Comparison of ENCODE assay signal across 24 cellular contexts in the genomic region with DNA sequence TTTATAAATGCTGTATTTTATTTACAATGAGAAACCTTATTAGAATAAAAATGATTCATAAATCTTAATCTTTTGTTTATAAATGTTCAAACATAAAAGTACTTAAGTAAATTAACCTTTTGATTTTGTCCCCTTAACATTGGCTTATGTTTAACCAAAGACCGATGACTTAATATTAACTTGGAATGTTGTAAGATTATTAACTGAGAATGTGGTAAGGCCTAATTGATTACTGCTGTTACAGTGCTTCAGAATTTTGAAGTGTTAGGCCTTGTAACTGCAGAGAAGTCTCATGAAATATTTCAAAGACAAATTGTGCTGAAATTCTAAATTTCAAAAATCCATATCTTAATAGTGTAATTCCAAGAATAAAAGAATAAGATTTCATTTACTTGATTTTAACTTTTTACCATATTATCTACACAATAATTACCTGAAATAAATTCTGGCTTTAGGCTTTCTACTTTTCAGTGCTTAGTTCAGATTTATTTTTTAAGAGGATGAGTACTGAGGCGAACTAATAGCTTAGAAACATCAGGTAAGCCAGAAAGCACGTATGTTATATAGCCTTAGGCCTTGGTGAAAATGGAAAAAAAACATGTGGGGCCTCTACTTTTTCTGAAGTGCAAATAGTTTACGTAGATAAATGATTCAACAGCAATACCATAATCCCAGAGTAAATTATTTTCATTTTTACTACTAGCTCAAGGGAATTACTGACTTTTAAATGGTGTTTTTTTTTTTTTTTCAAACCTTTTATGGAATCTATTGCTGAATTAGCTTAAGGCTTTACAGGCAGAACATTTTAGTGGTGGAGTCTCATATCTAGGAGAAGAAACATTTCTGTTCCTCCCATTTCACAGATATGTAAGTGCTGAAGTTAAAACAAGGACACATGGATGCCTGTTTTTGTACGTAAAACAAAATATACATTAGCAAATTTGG.
"Had no signal": no experiment of that assay in that cellular context is flagged by ENCODE, and none has a peak within 500 bp of the region (broad histone marks: within the 10 kb centered on the region; RNA-seq: fewer than 3 reads in every experiment).

No MANE protein-coding gene starts in this region.

- H3K4me3 Mint-ChIP-seq: activated T-helper 17 cell treated with anti-CD3 and anti-CD28 coated beads, Interleukin-2, amount 50 U/mL, for 72 hours; WTC11 had no signal

- H3K36me3 ChIP-seq: brain microvascular endothelial cell, lower lobe of right lung, thoracic aorta, upper lobe of left lung had no signal

- H3K27ac ChIP-seq: brain microvascular endothelial cell, lower lobe of right lung, thoracic aorta, upper lobe of left lung had no signal

- H3K27ac Mint-ChIP-seq: activated naive CD4-positive, alpha-beta T cell treated with anti-CD3 and anti-CD28 coated beads, Interleukin-2, amount 50 U/mL, for 72 hours; activated T-helper 17 cell treated with anti-CD3 and anti-CD28 coated beads, Interleukin-2, amount 50 U/mL, for 72 hours had no signal

- H3K4me1 Mint-ChIP-seq: activated T-helper 17 cell treated with anti-CD3 and anti-CD28 coated beads, Interleukin-2, amount 50 U/mL, for 72 hours had no signal

- H3K9me3 Mint-ChIP-seq: activated naive CD4-positive, alpha-beta T cell treated with anti-CD3 and anti-CD28 coated beads, Interleukin-2, amount 50 U/mL, for 72 hours; activated T-helper 17 cell treated with anti-CD3 and anti-CD28 coated beads, Interleukin-2, amount 50 U/mL, for 72 hours; WTC11 had no signal

- H3K9me3 ChIP-seq: lower lobe of right lung, mucosa of descending colon, thoracic aorta, upper lobe of left lung had no signal

- H3K36me3 Mint-ChIP-seq: activated naive CD4-positive, alpha-beta T cell treated with anti-CD3 and anti-CD28 coated beads, Interleukin-2, amount 50 U/mL, for 72 hours; WTC11 had no signal

- DNase-seq: activated T-cell treated with anti-CD3 and anti-CD28 coated beads, Interleukin-2, amount 50 U/mL, for 1 hour; aorta; brain microvascular endothelial cell; caudate nucleus; dermis blood vessel endothelial cell; effector CD8-positive, alpha-beta T cell; glutamatergic neuron; hypothalamus; left colon; lower lobe of right lung; mesendoderm; mucosa of descending colon; occipital lobe; retina; stimulated activated CD4-positive, alpha-beta T cell treated with anti-CD3 and anti-CD28 coated beads, Interleukin-4, amount 100 ng/mL, for 24 hours; stimulated activated naive CD4-positive, alpha-beta T cell treated with Interleukin-2 at 50 U/mL for 16 hours; T-helper 1 cell; T-helper 9 cell; upper lobe of left lung had no signal

- H3K27me3 ChIP-seq: brain microvascular endothelial cell, upper lobe of left lung had no signal

- H3K4me1 ChIP-seq: lower lobe of right lung, upper lobe of left lung had no signal

- H3K27me3 Mint-ChIP-seq: activated T-helper 17 cell treated with anti-CD3 and anti-CD28 coated beads, Interleukin-2, amount 50 U/mL, for 72 hours had no signal

- H3K4me3 ChIP-seq: lower lobe of right lung, mucosa of descending colon, thoracic aorta, upper lobe of left lung had no signal

- FAIRE-seq: frontal cortex had no signal
